ENCODE assay signal across 9 cellular contexts in genomic region chr9:6944093-6944551, GRCh38.
A peak's percentile ranks its signal among the peaks of the same experiment; 100 is the strongest.
DNase-seq lines count a peak whose midpoint lies in the region; ATAC-seq lines count a peak whose summit lies in the region.
"Had no signal": no experiment of that assay in that cellular context is flagged by ENCODE, and none has a peak within 500 bp of the region (broad histone marks: within the 10 kb centered on the region; RNA-seq: fewer than 3 reads in every experiment).

No MANE protein-coding gene starts in this region.

- DNase-seq in DMS53 (lab: John Stamatoyannopoulos, UW) (peak; percentile 30), DMS53 treated with DMSO at 0.1 percent for 48 hours (lab: John Stamatoyannopoulos, UW; ENCODE audit: unreplicated experiment) (no peak), NCI-H2196 treated with DMSO at 0.1 percent for 48 hours (lab: John Stamatoyannopoulos, UW; ENCODE audit: unreplicated experiment) (peak; percentile 59), dermis microvascular lymphatic vessel endothelial cell (ENCODE audit: low read depth in 2 of 2) (peak; percentile 61 to 80), renal cortical epithelial cell (ENCODE audit: low read depth) (peak; percentile 73), mucosa of gallbladder (ENCODE audit: low spot score) (no peak), NCI-H2029 (lab: John Stamatoyannopoulos, UW) (no peak)

- ATAC-seq in GM21423 (IDR thresholded peaks at IDR 0.05; ENCODE audit: unreplicated experiment): no peak
- ATAC-seq: naive thymus-derived CD4-positive, alpha-beta T cell had no signal

Comparison
In these comparisons a context has a peak if more than half of its experiments do, and no peak if none do; other contexts are left out.
1. DNase-seq: peak in DMS53 (single experiment), NCI-H2196 treated with DMSO at 0.1 percent for 48 hours (single experiment), dermis microvascular lymphatic vessel endothelial cell (2 of 2) and renal cortical epithelial cell (single experiment); none in DMS53 treated with DMSO at 0.1 percent for 48 hours (single experiment), mucosa of gallbladder (single experiment) and NCI-H2029 (single experiment).